ENCODE assay signal across 32 cellular contexts in the genomic region with DNA sequence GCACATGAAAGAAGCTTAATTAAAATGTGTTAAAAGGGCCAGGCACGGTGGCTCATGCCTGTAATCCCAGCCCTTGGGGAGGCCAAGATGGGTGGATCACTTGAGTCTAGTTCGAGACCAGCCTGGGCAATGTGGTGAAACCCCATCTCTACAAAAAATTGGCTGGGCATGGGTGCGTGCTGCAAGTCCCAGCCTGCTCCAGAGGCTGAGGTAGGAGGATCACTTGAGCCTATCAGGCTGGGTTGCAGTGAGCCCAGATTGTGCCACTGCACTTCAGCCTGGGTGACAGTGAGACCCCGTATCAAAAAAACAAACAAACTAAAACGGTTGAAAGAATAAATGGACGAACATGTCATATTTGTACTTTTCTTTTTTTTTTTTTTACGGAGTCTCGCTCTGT.
"Had no signal": no experiment of that assay in that cellular context is flagged by ENCODE, and none has a peak within 500 bp of the region (broad histone marks: within the 10 kb centered on the region; RNA-seq: fewer than 3 reads in every experiment).

No MANE protein-coding gene starts in this region.

- H3K36me3 Mint-ChIP-seq: WTC11 had no signal

- H3K36me3 ChIP-seq: brain microvascular endothelial cell had no signal

- H3K9me3 Mint-ChIP-seq: activated CD4-positive, alpha-beta memory T cell treated with anti-CD3 and anti-CD28 coated beads, Interleukin-2, amount 10 ng/mL, durations not matched to agents 7 days and 5 days; activated CD4-positive, alpha-beta T cell treated with anti-CD3 and anti-CD28 coated beads, Interleukin-2, amount 10 ng/mL, durations not matched to agents 7 days and 5 days; activated naive CD4-positive, alpha-beta T cell treated with anti-CD3 and anti-CD28 coated beads for 36 hours; activated naive CD4-positive, alpha-beta T cell treated with anti-CD3 and anti-CD28 coated beads, Interleukin-2, amount 50 U/mL, for 24 hours; activated naive CD8-positive, alpha-beta T cell treated with anti-CD3 and anti-CD28 coated beads, Interleukin-2, amount 10 ng/mL, durations not matched to agents 7 days and 5 days; activated T-helper 1 cell treated with anti-CD3 and anti-CD28 coated beads, Interleukin-12 subunit alpha, Interleukin-12 subunit beta, Interleukin-2, Interleukin-4 antibody, amounts not matched to agents 30 ng/mL and 10 ng/mL and 1 ng/mL, durations not matched to agents 14 hours and 24 hours and 36 hours; activated T-helper 2 cell treated with anti-CD3 and anti-CD28 coated beads, Interferon-gamma antibody, Interleukin-2, Interleukin-4, amounts not matched to agents 10 μg/mL and 5 μg/mL and 100 μg/mL, durations not matched to agents 14 hours and 24 hours and 36 hours; central memory CD8-positive, alpha-beta T cell; effector memory CD8-positive, alpha-beta T cell had no signal

- H3K4me3 ChIP-seq: coronary artery, esophagus muscularis mucosa, gastrocnemius medialis, heart left ventricle had no signal

- H3K27ac Mint-ChIP-seq: activated CD4-positive, alpha-beta memory T cell treated with anti-CD3 and anti-CD28 coated beads, Interleukin-2, amount 10 ng/mL, durations not matched to agents 7 days and 5 days; activated naive CD8-positive, alpha-beta T cell treated with anti-CD3 and anti-CD28 coated beads, Interleukin-2, amount 10 ng/mL, durations not matched to agents 7 days and 5 days; WTC11 had no signal

- H3K4me1 ChIP-seq: esophagus muscularis mucosa, foreskin keratinocyte, gastrocnemius medialis, heart left ventricle had no signal

- H3K27me3 ChIP-seq: brain microvascular endothelial cell, esophagus muscularis mucosa, foreskin keratinocyte, gastrocnemius medialis, heart left ventricle had no signal

- H3K4me3 Mint-ChIP-seq: activated CD4-positive, alpha-beta memory T cell treated with anti-CD3 and anti-CD28 coated beads, Interleukin-2, amount 10 ng/mL, durations not matched to agents 7 days and 5 days; activated CD4-positive, alpha-beta T cell treated with anti-CD3 and anti-CD28 coated beads, Interleukin-2, amount 10 ng/mL, durations not matched to agents 7 days and 5 days; activated naive CD4-positive, alpha-beta T cell treated with anti-CD3 and anti-CD28 coated beads for 36 hours; activated naive CD8-positive, alpha-beta T cell treated with anti-CD3 and anti-CD28 coated beads, Interleukin-2, amount 10 ng/mL, durations not matched to agents 7 days and 5 days; activated T-helper 1 cell treated with anti-CD3 and anti-CD28 coated beads, Interleukin-12 subunit alpha, Interleukin-12 subunit beta, Interleukin-2, Interleukin-4 antibody, amounts not matched to agents 30 ng/mL and 10 ng/mL and 1 ng/mL, durations not matched to agents 14 hours and 24 hours and 36 hours; WTC11 had no signal

- FAIRE-seq: astrocyte, bronchial epithelial cell had no signal

- ATAC-seq: effector memory CD8-positive, alpha-beta T cell; foreskin keratinocyte; gastrocnemius medialis; heart left ventricle; WTC11 had no signal

- H3K9me3 ChIP-seq: esophagus muscularis mucosa, gastrocnemius medialis, heart left ventricle had no signal

- H3K27ac ChIP-seq: brain microvascular endothelial cell, coronary artery, esophagus muscularis mucosa, foreskin keratinocyte, gastrocnemius medialis, heart left ventricle had no signal

- DNase-seq: activated CD4-positive, alpha-beta memory T cell treated with anti-CD3 and anti-CD28 coated beads, Interleukin-2, amount 10 ng/mL, durations not matched to agents 7 days and 5 days; activated CD4-positive, alpha-beta T cell treated with anti-CD3 and anti-CD28 coated beads for 1 hour; activated CD4-positive, alpha-beta T cell treated with anti-CD3 and anti-CD28 coated beads for 4 hours; activated CD4-positive, alpha-beta T cell treated with anti-CD3 and anti-CD28 coated beads, Interleukin-2, amount 10 ng/mL, durations not matched to agents 7 days and 5 days; activated CD4-positive, alpha-beta T cell treated with anti-CD3 and anti-CD28 coated beads, Interleukin-2, amount 50 U/mL, for 4 hours; activated CD8-positive, alpha-beta memory T cell treated with anti-CD3 and anti-CD28 coated beads, Interleukin-2, amount 50 U/mL, for 48 hours; activated effector memory CD4-positive, alpha-beta T cell treated with anti-CD3 and anti-CD28 coated beads, Interleukin-2, amount 50 U/mL, for 16 hours; activated naive CD4-positive, alpha-beta T cell treated with anti-CD3 and anti-CD28 coated beads for 36 hours; activated naive CD8-positive, alpha-beta T cell treated with anti-CD3 and anti-CD28 coated beads, Interleukin-2, amount 10 ng/mL, durations not matched to agents 7 days and 5 days; activated T-cell treated with anti-CD3 and anti-CD28 coated beads for 4 hours; activated T-cell treated with anti-CD3 and anti-CD28 coated beads, Interleukin-2, amount 50 U/mL, for 48 hours; amniotic stem cell; anterior cingulate cortex; brain microvascular endothelial cell; dermis blood vessel endothelial cell; effector CD4-positive, alpha-beta T cell; effector memory CD8-positive, alpha-beta T cell; foreskin keratinocyte; gastrocnemius medialis; glutamatergic neuron; heart left ventricle; T-helper 1 cell; T-helper 2 cell had no signal

- H3K27me3 Mint-ChIP-seq: activated CD4-positive, alpha-beta memory T cell treated with anti-CD3 and anti-CD28 coated beads, Interleukin-2, amount 10 ng/mL, durations not matched to agents 7 days and 5 days; activated CD4-positive, alpha-beta T cell treated with anti-CD3 and anti-CD28 coated beads, Interleukin-2, amount 10 ng/mL, durations not matched to agents 7 days and 5 days; activated naive CD4-positive, alpha-beta T cell treated with anti-CD3 and anti-CD28 coated beads, Interleukin-2, amount 50 U/mL, for 24 hours; activated naive CD8-positive, alpha-beta T cell treated with anti-CD3 and anti-CD28 coated beads, Interleukin-2, amount 10 ng/mL, durations not matched to agents 7 days and 5 days; central memory CD8-positive, alpha-beta T cell; effector memory CD8-positive, alpha-beta T cell had no signal

- H3K4me1 Mint-ChIP-seq: activated CD4-positive, alpha-beta memory T cell treated with anti-CD3 and anti-CD28 coated beads, Interleukin-2, amount 10 ng/mL, durations not matched to agents 7 days and 5 days; WTC11 had no signal
